Comparison of ENCODE assay signal across 29 cellular contexts in genomic region chr10:120381924-120382323, GRCh38.
"Had no signal": no experiment of that assay in that cellular context is flagged by ENCODE, and none has a peak within 500 bp of the region (broad histone marks: within the 10 kb centered on the region; RNA-seq: fewer than 3 reads in every experiment).

No MANE protein-coding gene starts in this region.

- H3K9me3 ChIP-seq: stomach, suprapubic skin, testis, thoracic aorta, thyroid gland, tibial artery, transverse colon, upper lobe of left lung, upper lobe of right lung, uterus, vagina had no signal

- H3K27me3 Mint-ChIP-seq: stimulated activated memory B cell treated with anti-CD40 and anti-IgM and Interleukin-4, amounts not matched to agents 10 μg/mL and 1 μg/mL and 100 μg/mL, for 72 hours; stimulated activated naive CD8-positive, alpha-beta T cell treated with anti-CD3 and anti-CD28 coated beads, Interleukin-15, amount 100 ng/mL, for 72 hours had no signal

- H3K4me3 Mint-ChIP-seq: stimulated activated effector memory CD8-positive, alpha-beta T cell treated with anti-CD3 and anti-CD28 coated beads, Interleukin-12 subunit alpha, Interleukin-12 subunit beta, amount 100 ng/mL, for 72 hours; stimulated activated memory B cell treated with anti-CD40 and anti-IgM and Interleukin-4, amounts not matched to agents 10 μg/mL and 1 μg/mL and 100 μg/mL, for 72 hours; stimulated activated naive B cell treated with anti-CD40 and anti-IgM and Interleukin-4, amounts not matched to agents 10 μg/mL and 1 μg/mL and 100 μg/mL, for 72 hours; stimulated activated naive CD8-positive, alpha-beta T cell treated with anti-CD3 and anti-CD28 coated beads, Interleukin-15, amount 100 ng/mL, for 72 hours; stimulated activated naive CD8-positive, alpha-beta T cell treated with anti-CD3 and anti-CD28 coated beads, Interleukin-15, Interleukin-2, amounts not matched to agents 100 ng/mL and 50 ng/mL, for 24 hours; type B pancreatic cell had no signal

- ATAC-seq: stimulated activated effector memory CD8-positive, alpha-beta T cell treated with anti-CD3 and anti-CD28 coated beads, Interleukin-12 subunit alpha, Interleukin-12 subunit beta, amount 100 ng/mL, for 72 hours; stimulated activated memory B cell treated with anti-CD40 and anti-IgM and Interleukin-4, amounts not matched to agents 10 μg/mL and 1 μg/mL and 100 μg/mL, for 72 hours; stimulated activated naive B cell treated with anti-CD40 and anti-IgM and Interleukin-4, amounts not matched to agents 10 μg/mL and 1 μg/mL and 100 μg/mL, for 72 hours; stimulated activated naive CD8-positive, alpha-beta T cell treated with anti-CD3 and anti-CD28 coated beads, Interleukin-15, amount 100 ng/mL, for 72 hours; stimulated activated naive CD8-positive, alpha-beta T cell treated with anti-CD3 and anti-CD28 coated beads, Interleukin-15, Interleukin-2, amounts not matched to agents 100 U/mL and 50 U/mL, for 24 hours; upper lobe of right lung had no signal

- FAIRE-seq: urothelium cell line had no signal

- H3K4me1 ChIP-seq: stomach, suprapubic skin, testis, tibial artery, tibial nerve, transverse colon, upper lobe of left lung, upper lobe of right lung, uterus, vagina had no signal

- H3K4me3 ChIP-seq: stomach, suprapubic skin, testis, thoracic aorta, thyroid gland, tibial artery, tibial nerve, transverse colon, upper lobe of left lung, upper lobe of right lung, uterus, vagina had no signal

- H3K27ac Mint-ChIP-seq: stimulated activated effector memory CD8-positive, alpha-beta T cell treated with anti-CD3 and anti-CD28 coated beads, Interleukin-12 subunit alpha, Interleukin-12 subunit beta, amount 100 ng/mL, for 72 hours; stimulated activated memory B cell treated with anti-CD40 and anti-IgM and Interleukin-4, amounts not matched to agents 10 μg/mL and 1 μg/mL and 100 μg/mL, for 72 hours; stimulated activated naive B cell treated with anti-CD40 and anti-IgM and Interleukin-4, amounts not matched to agents 10 μg/mL and 1 μg/mL and 100 μg/mL, for 72 hours; stimulated activated naive CD8-positive, alpha-beta T cell treated with anti-CD3 and anti-CD28 coated beads, Interleukin-15, amount 100 ng/mL, for 72 hours; stimulated activated naive CD8-positive, alpha-beta T cell treated with anti-CD3 and anti-CD28 coated beads, Interleukin-15, Interleukin-2, amounts not matched to agents 100 ng/mL and 50 ng/mL, for 24 hours; type B pancreatic cell had no signal

- H3K36me3 Mint-ChIP-seq: stimulated activated effector memory CD8-positive, alpha-beta T cell treated with anti-CD3 and anti-CD28 coated beads, Interleukin-12 subunit alpha, Interleukin-12 subunit beta, amount 100 ng/mL, for 72 hours; stimulated activated memory B cell treated with anti-CD40 and anti-IgM and Interleukin-4, amounts not matched to agents 10 μg/mL and 1 μg/mL and 100 μg/mL, for 72 hours; stimulated activated naive B cell treated with anti-CD40 and anti-IgM and Interleukin-4, amounts not matched to agents 10 μg/mL and 1 μg/mL and 100 μg/mL, for 72 hours; type B pancreatic cell had no signal

- H3K27me3 ChIP-seq: stomach, suprapubic skin, testis, thyroid gland, tibial artery, tibial nerve, transverse colon, upper lobe of left lung, upper lobe of right lung, uterus, vagina had no signal

- H3K36me3 ChIP-seq: stomach, suprapubic skin, thoracic aorta, thyroid gland, tibial artery, tibial nerve, transverse colon, upper lobe of left lung, upper lobe of right lung, uterus, vagina had no signal

- H3K27ac ChIP-seq: stomach, suprapubic skin, testis, thoracic aorta, thyroid gland, tibial artery, tibial nerve, transverse colon, upper lobe of left lung, upper lobe of right lung, uterus, vagina had no signal

- H3K9me3 Mint-ChIP-seq: stimulated activated effector memory CD8-positive, alpha-beta T cell treated with anti-CD3 and anti-CD28 coated beads, Interleukin-12 subunit alpha, Interleukin-12 subunit beta, amount 100 ng/mL, for 72 hours; stimulated activated memory B cell treated with anti-CD40 and anti-IgM and Interleukin-4, amounts not matched to agents 10 μg/mL and 1 μg/mL and 100 μg/mL, for 72 hours; stimulated activated naive CD8-positive, alpha-beta T cell treated with anti-CD3 and anti-CD28 coated beads, Interleukin-15, Interleukin-2, amounts not matched to agents 100 ng/mL and 50 ng/mL, for 24 hours; type B pancreatic cell had no signal

- DNase-seq: stimulated activated CD4-positive, alpha-beta T cell treated with anti-CD3 and anti-CD28 coated beads, Interleukin-2, amount 100 ng/mL, for 48 hours; stimulated activated CD4-positive, alpha-beta T cell treated with anti-CD3 and anti-CD28 coated beads, Interleukin-4, amount 100 ng/mL, for 1 hour; stimulated activated CD4-positive, alpha-beta T cell treated with anti-CD3 and anti-CD28 coated beads, Interleukin-4, amount 100 ng/mL, for 24 hours; stimulated activated CD4-positive, alpha-beta T cell treated with anti-CD3 and anti-CD28 coated beads, Interleukin-4, amount 100 ng/mL, for 4 hours; stimulated activated CD8-positive, alpha-beta memory T cell treated with anti-CD3 and anti-CD28 coated beads, Interleukin-4, amount 100 ng/mL, for 48 hours; stimulated activated naive B cell treated with anti-CD40 and anti-IgM and Interleukin-4, amounts not matched to agents 10 μg/mL and 1 μg/mL and 100 μg/mL, for 72 hours; stimulated activated naive CD4-positive, alpha-beta T cell; stimulated activated naive CD4-positive, alpha-beta T cell treated with Interleukin-2 at 50 U/mL for 16 hours; stimulated activated naive CD8-positive, alpha-beta T cell treated with anti-CD3 and anti-CD28 coated beads, Interleukin-15, amount 100 ng/mL, for 72 hours; stimulated activated naive CD8-positive, alpha-beta T cell treated with anti-CD3 and anti-CD28 coated beads, Interleukin-15, Interleukin-2, amounts not matched to agents 100 U/mL and 50 U/mL, for 24 hours; stomach; substantia nigra; testis; thyroid gland; tibial artery; transverse colon; trophoblast cell; upper lobe of left lung; upper lobe of right lung; uterus had no signal

- H3K4me1 Mint-ChIP-seq: stimulated activated effector memory CD8-positive, alpha-beta T cell treated with anti-CD3 and anti-CD28 coated beads, Interleukin-12 subunit alpha, Interleukin-12 subunit beta, amount 100 ng/mL, for 72 hours; stimulated activated memory B cell treated with anti-CD40 and anti-IgM and Interleukin-4, amounts not matched to agents 10 μg/mL and 1 μg/mL and 100 μg/mL, for 72 hours; stimulated activated naive B cell treated with anti-CD40 and anti-IgM and Interleukin-4, amounts not matched to agents 10 μg/mL and 1 μg/mL and 100 μg/mL, for 72 hours; stimulated activated naive CD8-positive, alpha-beta T cell treated with anti-CD3 and anti-CD28 coated beads, Interleukin-15, amount 100 ng/mL, for 72 hours had no signal
